1 cellular context compared by ENCODE assay signal in genomic region chr19:55172741-55173140, GRCh38.
TF ChIP-seq lines count a peak whose summit lies in the region.

No MANE protein-coding gene starts in this region.

TF ChIP-seq in H1, 55 proteins besides CTCF, POLR2A, EP300 and RAD21:
- peak; percentile 47 for TF ChIP-seq SAP30 (IDR thresholded peaks at IDR 0.05; ENCODE audit: insufficient read depth, insufficient replicate concordance, low read length)
- TF ChIP-seq GABPA (IDR thresholded peaks at IDR 0.05; ENCODE audit: borderline replicate concordance, insufficient read depth, low read length) = no peak
- TF ChIP-seq EZH2 (IDR thresholded peaks at IDR 0.05; ENCODE audit: low read depth, low read length, severe bottlenecking) = no peak
- no peak for TF ChIP-seq POLR2AphosphoS5 (IDR thresholded peaks at IDR 0.05; ENCODE audit: low read depth, low read length)
- TF ChIP-seq CHD2 (IDR thresholded peaks at IDR 0.05; ENCODE audit: low read length) = no peak
- no peak for TF ChIP-seq MAX (IDR thresholded peaks at IDR 0.05)
- no peak for TF ChIP-seq RNF2 (IDR thresholded peaks at IDR 0.05; ENCODE audit: borderline replicate concordance, low read depth, low read length, missing control alignments, poor library complexity, severe bottlenecking)
